In genomic region chr2:159083601-159084000, GRCh38 we compare ENCODE assay signal across 12 cellular contexts.
A peak's percentile ranks its signal among the peaks of the same experiment; 100 is the strongest.
DNase-seq lines count a peak whose midpoint lies in the region; ATAC-seq and TF ChIP-seq lines count a peak whose summit lies in the region.
"Had no signal": no experiment of that assay in that cellular context is flagged by ENCODE, and none has a peak within 500 bp of the region (broad histone marks: within the 10 kb centered on the region; RNA-seq: fewer than 3 reads in every experiment).

No MANE protein-coding gene starts in this region.

- H3K9me3 ChIP-seq in breast epithelium (no peaks in the 10 kb centered on the region), transverse colon (no peaks in the 10 kb centered on the region)

- peak; percentile 79 for DNase-seq in M059J (ENCODE audit: low read depth)
- DNase-seq in breast epithelium (ENCODE audit: low spot score in 2 of 2) = no peak
- DNase-seq in left colon = no peak
- DNase-seq in transverse colon = no peak
- no peak for DNase-seq in inferior parietal cortex (ENCODE audit: extremely low spot score)
- DNase-seq in NCI-H510A (lab: John Stamatoyannopoulos, UW) = no peak
- DNase-seq: activated naive CD8-positive, alpha-beta T cell treated with anti-CD3 and anti-CD28 coated beads, Interleukin-2, amount 10 ng/mL, durations not matched to agents 7 days and 5 days; DMS79; islet precursor cell; T-helper 17 cell had no signal

- H3K27ac ChIP-seq in breast epithelium (peak overlapping the region; percentile 20 to 63), transverse colon (peak overlapping the region; percentile 31 to 57 (median 43))
- H3K27ac ChIP-seq: epithelial cell of prostate had no signal

- WGBS in transverse colon (ENCODE audit: low coverage in 1 of 2), 2 donors = 57 to 64% methylated on average over 3 of the region's 3 CpGs

- TF ChIP-seq POLR2A in breast epithelium (IDR thresholded peaks at IDR 0.05) = no peak
- no peak for TF ChIP-seq POLR2A in transverse colon (IDR thresholded peaks at IDR 0.05)

- no peaks in the 10 kb centered on the region for H3K36me3 ChIP-seq in breast epithelium
- no peaks in the 10 kb centered on the region for H3K36me3 ChIP-seq in transverse colon

- H3K27me3 ChIP-seq in breast epithelium = no peaks in the 10 kb centered on the region
- H3K27me3 ChIP-seq in transverse colon = no peaks in the 10 kb centered on the region

- in situ Hi-C loops in transverse colon (cut with MboI; ENCODE audit: low pct_ligation_motif_present in 1 of 4, low pct_unique_long_range_greater_than_20kb in 1 of 4, low sequenced_read_pairs in 3 of 4) = no loop called here

- H3K4me1 ChIP-seq in breast epithelium (no peaks in the 10 kb centered on the region), transverse colon (peaks cover 0 to 25% (median 3%) of the 10 kb centered on the region in 4 donors)

- no peak overlapping the region for H3K4me3 ChIP-seq in breast epithelium
- no peak overlapping the region for H3K4me3 ChIP-seq in transverse colon

- TF ChIP-seq CTCF in breast epithelium (IDR thresholded peaks at IDR 0.05) (no peak), transverse colon (IDR thresholded peaks at IDR 0.05) (no peak)

- intact Hi-C loops in breast epithelium (cut with DNase I; ENCODE audit: low total_unique reads) = no loop called here
- intact Hi-C loops in left colon (cut with DNase I, micrococcal nuclease) = no loop called here
- intact Hi-C loops in transverse colon (cut with DNase I; ENCODE audit: low total_unique reads) = no loop called here

- no peak for TF ChIP-seq EP300 in transverse colon (IDR thresholded peaks at IDR 0.05; ENCODE audit: low read depth)

- ATAC-seq in left colon = peak; percentile 30
- no peak for ATAC-seq in GM18517 (IDR thresholded peaks at IDR 0.05; ENCODE audit: unreplicated experiment)
- ATAC-seq: T-helper 17 cell had no signal
